In genomic region chr10:88270871-88271713, GRCh38 we compare ENCODE assay signal across 9 cellular contexts.
A peak's percentile ranks its signal among the peaks of the same experiment; 100 is the strongest.
DNase-seq lines count a peak whose midpoint lies in the region; ATAC-seq, FAIRE-seq and TF ChIP-seq lines count a peak whose summit lies in the region.
"Had no signal": no experiment of that assay in that cellular context is flagged by ENCODE, and none has a peak within 500 bp of the region (broad histone marks: within the 10 kb centered on the region; RNA-seq: fewer than 3 reads in every experiment).

No MANE protein-coding gene starts in this region.

- H3K9me3 Mint-ChIP-seq in activated T-cell treated with anti-CD3 and anti-CD28 coated beads, Interleukin-2, amount 50 U/mL, for 4 hours: no peaks in the 10 kb centered on the region

- H3K27me3 ChIP-seq in GM06990 (replicated peaks; ENCODE audit: control insufficient read depth, insufficient read depth, low read length): no peaks in the 10 kb centered on the region
- H3K27me3 ChIP-seq: ovary had no signal

- DNase-seq in GM06990 (ENCODE audit: extremely low read depth, insufficient read length) (peak; percentile 84), HT-29 (ENCODE audit: low spot score) (peak; percentile 40), iris pigment epithelial cell (ENCODE audit: low read depth) (peak; percentile 71), urothelium cell line (ENCODE audit: low spot score) (peak; percentile 11), ecto neural progenitor cell (ENCODE audit: low spot score) (no peak), NCI-H2196 treated with DMSO at 0.1 percent for 48 hours (lab: John Stamatoyannopoulos, UW; ENCODE audit: unreplicated experiment) (no peak)
- peak; percentile 11 for DNase-seq in activated T-cell treated with anti-CD3 and anti-CD28 coated beads, Interleukin-2, amount 50 U/mL, for 4 hours

- ATAC-seq in GM21423 (IDR thresholded peaks at IDR 0.05; ENCODE audit: unreplicated experiment): peak; percentile 87
- ATAC-seq in activated T-cell treated with anti-CD3 and anti-CD28 coated beads, Interleukin-2, amount 50 U/mL, for 4 hours: peak; percentile 92 to 93

- no peaks in the 10 kb centered on the region for H3K36me3 Mint-ChIP-seq in activated T-cell treated with anti-CD3 and anti-CD28 coated beads, Interleukin-2, amount 50 U/mL, for 4 hours (ENCODE audit: insufficient read depth)

- no peaks in the 10 kb centered on the region for H3K36me3 ChIP-seq in GM06990 (ENCODE audit: control insufficient read depth, insufficient read depth, low read length)
- H3K36me3 ChIP-seq: ovary had no signal

- H3K4me1 Mint-ChIP-seq in activated T-cell treated with anti-CD3 and anti-CD28 coated beads, Interleukin-2, amount 50 U/mL, for 4 hours (ENCODE audit: low read depth): peaks cover 55% of the 10 kb centered on the region

- FAIRE-seq in urothelium cell line (lab: Jason Lieb, UNC): no peak

- H3K27me3 Mint-ChIP-seq in activated T-cell treated with anti-CD3 and anti-CD28 coated beads, Interleukin-2, amount 50 U/mL, for 4 hours (ENCODE audit: low read depth): peaks cover 2% of the 10 kb centered on the region

- H3K4me3 ChIP-seq in GM06990 (replicated peaks; ENCODE audit: low read depth, low read length): no peak overlapping the region; the same call in 1 of the 2 replicates
- H3K4me3 ChIP-seq: ovary had no signal

- H3K4me3 Mint-ChIP-seq in activated T-cell treated with anti-CD3 and anti-CD28 coated beads, Interleukin-2, amount 50 U/mL, for 4 hours: peak overlapping the region; percentile 29

- TF ChIP-seq CTCF in GM06990 (IDR thresholded peaks at IDR 0.05; ENCODE audit: insufficient read depth, low read length, poor library complexity, severe bottlenecking): no peak

Comparison
In these comparisons a context has a peak if more than half of its experiments do, and no peak if none do; other contexts are left out.
1. DNase-seq: peak in GM06990 (single experiment), HT-29 (single experiment), activated T-cell treated with anti-CD3 and anti-CD28 coated beads, Interleukin-2, amount 50 U/mL, for 4 hours (single experiment), iris pigment epithelial cell (single experiment) and urothelium cell line (single experiment); none in ecto neural progenitor cell (single experiment) and NCI-H2196 treated with DMSO at 0.1 percent for 48 hours (single experiment).